In genomic region chr10:68502846-68503245, GRCh38 we compare ENCODE assay signal across 18 cellular contexts. TPM values are rescaled to one million over a fixed set of nuclear protein-coding genes. Genes with fewer than 3 reads are reported as not detected.
DNase-seq lines count a peak whose midpoint lies in the region; ATAC-seq, FAIRE-seq and TF ChIP-seq lines count a peak whose summit lies in the region.
"Had no signal": no experiment of that assay in that cellular context is flagged by ENCODE, and none has a peak within 500 bp of the region (broad histone marks: within the 10 kb centered on the region; RNA-seq: fewer than 3 reads in every experiment).

No MANE protein-coding gene starts in this region.

- no peaks in the 10 kb centered on the region for H3K9me2 ChIP-seq in OCI-LY7 (ENCODE audit: insufficient read depth, low read length)

- H3F3A ChIP-seq in smooth muscle cell (ENCODE audit: low read depth), result no peaks in the 10 kb centered on the region

- no peak overlapping the region for H3K9ac ChIP-seq in HepG2 (ENCODE audit: insufficient read depth, low read depth, low read length)
- no peak overlapping the region for H3K9ac ChIP-seq in K562 (ENCODE audit: insufficient read depth in 1 of 2, low read depth in 2 of 2, low read length in 2 of 2)
- no peak overlapping the region for H3K9ac ChIP-seq in smooth muscle cell (ENCODE audit: low read depth)
- H3K9ac ChIP-seq: BLaER1 treated with 17β-estradiol and CSF1 and Interleukin-3, amounts not matched to agents 10 nM and 100 nM had no signal

- no peak for FAIRE-seq in HepG2 (lab: Jason Lieb, UNC)
- no peak for FAIRE-seq in K562 (lab: Jason Lieb, UNC)
- FAIRE-seq: A549, D721Med, GM12891, GM19239 had no signal

- H4K20me1 ChIP-seq in HepG2 (ENCODE audit: insufficient read depth, low read length) (no peaks in the 10 kb centered on the region), K562 (replicated peaks; ENCODE audit: control insufficient read depth, insufficient read depth, low read length) (no peaks in the 10 kb centered on the region), OCI-LY7 (ENCODE audit: insufficient read depth, low read length) (no peaks in the 10 kb centered on the region), smooth muscle cell (ENCODE audit: low read depth) (no peaks in the 10 kb centered on the region)
- H4K20me1 ChIP-seq: BLaER1 treated with 17β-estradiol and CSF1 and Interleukin-3, amounts not matched to agents 10 nM and 100 nM had no signal

- H3K36me3 ChIP-seq in HepG2 (replicated peaks in 1 of 2; ENCODE audit: control insufficient read depth in 1 of 2, insufficient read depth in 2 of 2, low read length in 2 of 2) (peaks cover 3 to 28% of the 10 kb centered on the region in 2 experiments; a peak in 4 of 5 replicates), right lobe of liver (peaks cover 0 to 63% (median 16%) of the 10 kb centered on the region in 4 donors), K562 (ENCODE audit: control insufficient read depth, insufficient read depth, low read length) (peaks cover 44% of the 10 kb centered on the region), OCI-LY7 (ENCODE audit: insufficient read depth, low read length) (0 out of 2 replicates have a peak, but pooled peaks cover 7% of the 10 kb centered on the region), smooth muscle cell (ENCODE audit: low read depth) (peaks cover 7% of the 10 kb centered on the region)

- H3K27ac ChIP-seq in HepG2 (ENCODE audit: extremely low read length, insufficient read depth, low read length), result no peak overlapping the region
- H3K27ac ChIP-seq in right lobe of liver, result no peak overlapping the region
- no peak overlapping the region for H3K27ac ChIP-seq in K562 (ENCODE audit: extremely low read depth, low read depth, low read length)
- H3K27ac ChIP-seq in OCI-LY7 (ENCODE audit: low read depth, low read length, poor library complexity, severe bottlenecking), result no peak overlapping the region
- H3K27ac ChIP-seq in smooth muscle cell (ENCODE audit: low read depth), result no peak overlapping the region
- H3K27ac ChIP-seq: A549; BLaER1 treated with 17β-estradiol and CSF1 and Interleukin-3, amounts not matched to agents 10 nM and 100 nM; C4-2B had no signal

- DNase-seq in HepG2 (ENCODE audit: low spot score) (no peak), right lobe of liver (no peak), K562 (ENCODE audit: extremely low read depth in 1 of 4, low spot score in 3 of 4) (no peak), OCI-LY7 (ENCODE audit: low spot score) (no peak), smooth muscle cell (lab: John Stamatoyannopoulos, UW; ENCODE audit: unreplicated experiment) (no peak)
- DNase-seq: AML-193; Caco-2; Calu3; CD4-positive, alpha-beta T cell; CD8-positive, alpha-beta T cell; DMS79 treated with DMSO at 0.1 percent for 48 hours; GF-D8 had no signal

- H3K4me1 ChIP-seq in HepG2 (ENCODE audit: insufficient read depth, low read length) (no peaks in the 10 kb centered on the region), right lobe of liver (no peaks in the 10 kb centered on the region), K562 (replicated peaks in 1 of 2; ENCODE audit: control insufficient read depth in 2 of 2, insufficient read depth in 2 of 2, low read length in 2 of 2) (no peaks in the 10 kb centered on the region), OCI-LY7 (ENCODE audit: insufficient read depth, low read length, poor library complexity, severe bottlenecking) (no peaks in the 10 kb centered on the region), smooth muscle cell (ENCODE audit: low read depth) (no peaks in the 10 kb centered on the region)
- H3K4me1 ChIP-seq: A549; BLaER1 treated with 17β-estradiol and CSF1 and Interleukin-3, amounts not matched to agents 10 nM and 100 nM; Caco-2 had no signal

- ATAC-seq in HepG2 (no peak), right lobe of liver (no peak), K562 (no peak)
- ATAC-seq: A549; CD8-positive, alpha-beta T cell had no signal

- 96% methylated on average over 1 of the region's 1 CpG for WGBS in HepG2 (ENCODE audit: low lambda C conversion rate)
- 83% methylated on average over 1 of the region's 1 CpG for WGBS in right lobe of liver (ENCODE audit: insufficient coverage, low coverage, low lambda C conversion rate, missing lambda C conversion rate)
- 87% methylated on average over 1 of the region's 1 CpG for WGBS in K562 (ENCODE audit: insufficient coverage, low coverage, missing lambda C conversion rate)
- 92% methylated on average over 1 of the region's 1 CpG for WGBS in smooth muscle cell (ENCODE audit: low lambda C conversion rate)

- H3K4me2 ChIP-seq in HepG2 (ENCODE audit: low read depth, low read length) (no peak overlapping the region), K562 (ENCODE audit: insufficient read depth, low read length) (no peak overlapping the region), OCI-LY7 (ENCODE audit: low read length) (no peak overlapping the region), smooth muscle cell (no peak overlapping the region)
- H3K4me2 ChIP-seq: A549; BLaER1 treated with 17β-estradiol and CSF1 and Interleukin-3, amounts not matched to agents 10 nM and 100 nM had no signal

- intact Hi-C loops in HepG2 (cut with micrococcal nuclease; ENCODE audit: unreplicated experiment), result no loop called here
- intact Hi-C loops in right lobe of liver (cut with DNase I), result no loop called here
- intact Hi-C loops in K562 (cut with micrococcal nuclease), result no loop called here
- intact Hi-C loops in OCI-LY7 (cut with micrococcal nuclease; ENCODE audit: unreplicated experiment), result no loop called here

- in situ Hi-C loops in HepG2 (cut with HindIII; ENCODE audit: extremely low pct_ligation_motif_present, low pct_unique_long_range_greater_than_20kb) (no loop called here), K562 (cut with MboI) (no loop called here)

- TF ChIP-seq CTCF in HepG2 (CRISPR knock-in tag; IDR thresholded peaks at IDR 0.05) (no peak), right lobe of liver (IDR thresholded peaks at IDR 0.05) (no peak), K562 (IDR thresholded peaks at IDR 0.05 in 2 of 3, conservative IDR thresholded peaks at IDR 0.05 in 1 of 3; ENCODE audit: insufficient read depth in 2 of 3, low read depth in 1 of 3, low read length in 3 of 3) (no peak), OCI-LY7 (conservative IDR thresholded peaks at IDR 0.05; ENCODE audit: low read length) (no peak), smooth muscle cell (IDR thresholded peaks at IDR 0.05; ENCODE audit: borderline replicate concordance, insufficient read depth, poor library complexity, severe bottlenecking) (no peak)

- CTCF ChIA-PET in HepG2 (lab: Yijun Ruan, JAX; ENCODE audit: low intra/inter-chr PET ratio, low total read pairs), result no interaction called here
- CTCF ChIA-PET in K562 (lab: Yijun Ruan, JAX; ENCODE audit: low intra/inter-chr PET ratio), result no interaction called here
- CTCF ChIA-PET in OCI-LY7 (lab: Charles Lee; ENCODE audit: unreplicated experiment), result no interaction called here

- BruUV-seq in HepG2 (replicated peaks; lab: Mats Ljungman, UMichigan) (no TSS peak), K562 (replicated peaks; lab: Mats Ljungman, UMichigan) (no TSS peak), OCI-LY7 (replicated peaks; lab: Mats Ljungman, UMichigan) (no TSS peak)

- H3K9me3 ChIP-seq in HepG2 (ENCODE audit: low read length), result no peaks in the 10 kb centered on the region
- H3K9me3 ChIP-seq in right lobe of liver, result no peaks in the 10 kb centered on the region
- H3K9me3 ChIP-seq in K562 (replicated peaks; ENCODE audit: control insufficient read depth, insufficient read depth, low read depth, low read length), result no peaks in the 10 kb centered on the region
- H3K9me3 ChIP-seq in OCI-LY7 (ENCODE audit: low read length), result no peaks in the 10 kb centered on the region
- no peaks in the 10 kb centered on the region for H3K9me3 ChIP-seq in smooth muscle cell (replicated peaks; ENCODE audit: low read depth)
- H3K9me3 ChIP-seq: A549; BLaER1 treated with 17β-estradiol and CSF1 and Interleukin-3, amounts not matched to agents 10 nM and 100 nM; Caco-2 had no signal

- TF ChIP-seq POLR2A in HepG2 (IDR thresholded peaks at IDR 0.05; ENCODE audit: insufficient read depth in 1 of 2, low read depth in 2 of 2, low read length in 2 of 2) (no peak), right lobe of liver (IDR thresholded peaks at IDR 0.05) (no peak), K562 (conservative IDR thresholded peaks at IDR 0.05) (no peak)

- POLR2A ChIA-PET in HepG2 (lab: Yijun Ruan, JAX), result no interaction called here
- POLR2A ChIA-PET in K562 (lab: Yijun Ruan, JAX), result no interaction called here
- POLR2A ChIA-PET in OCI-LY7 (lab: Charles Lee), result no interaction called here

- H3K27me3 ChIP-seq in HepG2 (ENCODE audit: control insufficient read depth in 1 of 2, insufficient read depth in 2 of 2, low read length in 2 of 2), result no peaks in the 10 kb centered on the region
- H3K27me3 ChIP-seq in right lobe of liver, result no peaks in the 10 kb centered on the region
- H3K27me3 ChIP-seq in K562 (ENCODE audit: control insufficient read depth in 2 of 2, insufficient read depth in 2 of 2, low read length in 2 of 2), result no peaks in the 10 kb centered on the region
- H3K27me3 ChIP-seq in smooth muscle cell (ENCODE audit: low read depth), result no peaks in the 10 kb centered on the region
- H3K27me3 ChIP-seq: BLaER1 treated with 17β-estradiol and CSF1 and Interleukin-3, amounts not matched to agents 10 nM and 100 nM had no signal

- H3K9me1 ChIP-seq in K562 (ENCODE audit: control insufficient read depth, insufficient read depth, low read length), result no peaks in the 10 kb centered on the region

- TF ChIP-seq RAD21 in HepG2 (CRISPR knock-in tag; IDR thresholded peaks at IDR 0.05) (no peak), K562 (CRISPR knock-in tag; conservative IDR thresholded peaks at IDR 0.05 in 1 of 2, IDR thresholded peaks at IDR 0.05 in 1 of 2) (no peak)

- H3K79me2 ChIP-seq in HepG2 (ENCODE audit: insufficient read depth, low read length), result no peaks in the 10 kb centered on the region
- H3K79me2 ChIP-seq in K562 (ENCODE audit: control insufficient read depth, insufficient read depth, low read length), result no peaks in the 10 kb centered on the region
- no peaks in the 10 kb centered on the region for H3K79me2 ChIP-seq in OCI-LY7 (ENCODE audit: insufficient read depth, low read depth, low read length)
- H3K79me2 ChIP-seq in smooth muscle cell (ENCODE audit: low read depth), result no peaks in the 10 kb centered on the region

- no peak overlapping the region for H2AFZ ChIP-seq in HepG2 (ENCODE audit: low read length)
- H2AFZ ChIP-seq in K562 (ENCODE audit: low read depth, low read length), result no peak overlapping the region
- no peak overlapping the region for H2AFZ ChIP-seq in OCI-LY7 (ENCODE audit: low read length)
- no peak overlapping the region for H2AFZ ChIP-seq in smooth muscle cell (ENCODE audit: low read depth)

- no peak for TF ChIP-seq EP300 in HepG2 (IDR thresholded peaks at IDR 0.05; ENCODE audit: low read depth in 2 of 2, low read length in 2 of 2)
- no peak for TF ChIP-seq EP300 in HepG2 (CRISPR knock-in tag; IDR thresholded peaks at IDR 0.05; ENCODE audit: borderline replicate concordance)
- TF ChIP-seq EP300 in K562 (IDR thresholded peaks at IDR 0.05; ENCODE audit: low read length), result no peak

- H3K4me3 ChIP-seq in HepG2 (replicated peaks in 1 of 3; ENCODE audit: insufficient read depth in 1 of 3, low read depth in 2 of 3, low read length in 3 of 3) (no peak overlapping the region), right lobe of liver (no peak overlapping the region), K562 (no peak overlapping the region), OCI-LY7 (ENCODE audit: low read depth, low read length, poor library complexity, severe bottlenecking) (no peak overlapping the region), smooth muscle cell (no peak overlapping the region)
- H3K4me3 ChIP-seq: A549; BLaER1 treated with 17β-estradiol and CSF1 and Interleukin-3, amounts not matched to agents 10 nM and 100 nM had no signal

RNA-seq across cellular contexts. Expression of gene SLC25A16, which starts 24.5 kb away (rescaled TPM):
- total RNA-seq in HepG2 (2016; rRNA removed; fragmentation: Illumina TruSeq; extraction: Trizol) (13.9 and 15.5 TPM in 2 replicates), right lobe of liver (10 to 100 TPM; 13.9 to 36.9 (median 23.2) TPM), K562 (2014; rRNA removed) (7.5 and 9.0 TPM in 2 replicates), K562 (2014; rRNA removed; fragmentation: Illumina TruSeq; extraction: Trizol) (25.7 and 32.0 TPM in 2 replicates), K562 (2015; rRNA removed; fragmentation: Illumina TruSeq; extraction: Trizol) (16.7 and 16.8 TPM in 2 replicates), K562 (2021) (21.9 and 24.1 TPM in 2 replicates), OCI-LY7 (2022) (20.9 and 25.7 TPM in 2 replicates), smooth muscle cell (11.7 and 20.9 TPM in 2 replicates)
- 42.6 and 46.8 TPM in 2 replicates for total RNA-seq in HepG2 (2016; cell fraction: cytosol; rRNA removed; fragmentation: Illumina TruSeq; extraction: Trizol; ENCODE audit: low read depth)
- 11.2 and 13.5 TPM in 2 replicates for total RNA-seq in HepG2 (2016; cell fraction: insoluble cytoplasmic fraction; rRNA removed; fragmentation: Illumina TruSeq; extraction: Trizol)
- 15.6 and 17.9 TPM in 2 replicates for total RNA-seq in HepG2 (2016; cell fraction: membrane; rRNA removed; fragmentation: Illumina TruSeq; extraction: Trizol)
- 17.7 and 19.1 TPM in 2 replicates for total RNA-seq in HepG2 (2016; cell fraction: nucleus; rRNA removed; fragmentation: Illumina TruSeq; extraction: Trizol)
- polyA plus RNA-seq in HepG2 (2011; rRNA removed) (7.8 and 9.9 TPM in 2 replicates), K562 (2011; rRNA removed) (26.0 and 28.5 TPM in 2 replicates), K562 (2014; fragmentation: Illumina TruSeq; extraction: Trizol) (9.6 and 12.0 TPM in 2 replicates), K562 (2014; fragmentation: Nextera tagmentation; extraction: Ambion mirVana) (1 to 10 TPM; 2.7 to 5.1 TPM), K562 (2014; rRNA removed) (20.0 and 24.6 TPM in 2 replicates), smooth muscle cell (5.3 and 6.9 TPM in 2 replicates)
- polyA plus RNA-seq in HepG2 (2011; cell fraction: cytosol; rRNA removed), result 2.4 and 3.5 TPM in 2 replicates
- 11.1 and 15.8 TPM in 2 replicates for polyA plus RNA-seq in HepG2 (2011; cell fraction: nucleus; rRNA removed)
- 5.6 and 8.4 TPM in 2 replicates for polyA plus RNA-seq in HepG2 (2012)
- 4.3 and 4.4 TPM in 2 replicates for polyA plus RNA-seq in HepG2 (2016; cell fraction: cytosol; fragmentation: Illumina TruSeq; extraction: Trizol; ENCODE audit: low read depth)
- 8.9 and 9.4 TPM in 2 replicates for polyA plus RNA-seq in HepG2 (2016; cell fraction: insoluble cytoplasmic fraction; fragmentation: Illumina TruSeq; extraction: Trizol; ENCODE audit: low read depth)
- 7.3 TPM in 2 replicates for polyA plus RNA-seq in HepG2 (2016; cell fraction: membrane; fragmentation: Illumina TruSeq; extraction: Trizol; ENCODE audit: low read depth)
- 35.4 and 42.3 TPM in 2 replicates for polyA plus RNA-seq in HepG2 (2016; cell fraction: nucleus; fragmentation: Illumina TruSeq; extraction: Trizol; ENCODE audit: insufficient read depth, low read depth)
- polyA minus RNA-seq in HepG2 (2011; rRNA and poly(A)+ RNA removed; ENCODE audit: low replicate concordance), result 12.3 and 16.9 TPM in 2 replicates
- polyA minus RNA-seq in HepG2 (2011; cell fraction: cytosol; rRNA and poly(A)+ RNA removed), result 6.4 and 9.0 TPM in 2 replicates
- 9.4 and 17.0 TPM in 2 replicates for polyA minus RNA-seq in HepG2 (2011; cell fraction: nucleus; rRNA and poly(A)+ RNA removed)
- total RNA-seq in K562 (2011; cell fraction: chromatin; rRNA removed; ENCODE audit: low replicate concordance), result 154 and 293 TPM in 2 replicates
- 80.4 and 84.5 TPM in 2 replicates for total RNA-seq in K562 (2011; cell fraction: nucleolus; rRNA removed)
- total RNA-seq in K562 (2011; cell fraction: nucleoplasm; rRNA removed), result 109 and 132 TPM in 2 replicates
- polyA plus RNA-seq in K562 (2011; cell fraction: cytosol; rRNA removed), result 6.3 and 11.1 TPM in 2 replicates
- polyA plus RNA-seq in K562 (2011; cell fraction: nucleus; rRNA removed), result 49.8 and 58.5 TPM in 2 replicates
- polyA plus RNA-seq in K562 (2012), result 6.7 and 9.8 TPM in 2 replicates
- 36.2 and 41.9 TPM in 2 replicates for polyA minus RNA-seq in K562 (2011; rRNA and poly(A)+ RNA removed)
- 22.1 and 26.7 TPM in 2 replicates for polyA minus RNA-seq in K562 (2011; cell fraction: cytosol; rRNA and poly(A)+ RNA removed)
- 18.6 and 24.5 TPM in 2 replicates for polyA minus RNA-seq in K562 (2011; cell fraction: nucleus; rRNA and poly(A)+ RNA removed)
- 7.1 and 15.4 TPM in 2 replicates for total RNA-seq in OCI-LY7 (2014; rRNA removed; shearing (Covaris generic))

RNA-seq across cellular contexts. Expression of gene DNA2, which starts 31.1 kb away (rescaled TPM):
- total RNA-seq in HepG2 (2016; rRNA removed; fragmentation: Illumina TruSeq; extraction: Trizol), result 27.3 and 34.6 TPM in 2 replicates
- 48.8 and 50.9 TPM in 2 replicates for total RNA-seq in HepG2 (2016; cell fraction: cytosol; rRNA removed; fragmentation: Illumina TruSeq; extraction: Trizol; ENCODE audit: low read depth)
- total RNA-seq in HepG2 (2016; cell fraction: insoluble cytoplasmic fraction; rRNA removed; fragmentation: Illumina TruSeq; extraction: Trizol), result 24.8 and 29.9 TPM in 2 replicates
- total RNA-seq in HepG2 (2016; cell fraction: membrane; rRNA removed; fragmentation: Illumina TruSeq; extraction: Trizol), result 23.3 and 30.7 TPM in 2 replicates
- total RNA-seq in HepG2 (2016; cell fraction: nucleus; rRNA removed; fragmentation: Illumina TruSeq; extraction: Trizol), result 26.5 and 27.7 TPM in 2 replicates
- polyA plus RNA-seq in HepG2 (2011; rRNA removed), result 3.3 and 4.8 TPM in 2 replicates
- 1.5 and 2.0 TPM in 2 replicates for polyA plus RNA-seq in HepG2 (2011; cell fraction: cytosol; rRNA removed)
- 4.2 and 6.5 TPM in 2 replicates for polyA plus RNA-seq in HepG2 (2011; cell fraction: nucleus; rRNA removed)
- polyA plus RNA-seq in HepG2 (2012), result 2.7 and 5.2 TPM in 2 replicates
- polyA plus RNA-seq in HepG2 (2016; cell fraction: cytosol; fragmentation: Illumina TruSeq; extraction: Trizol; ENCODE audit: low read depth), result 0.80 and 1.0 TPM in 2 replicates
- 17.5 and 17.6 TPM in 2 replicates for polyA plus RNA-seq in HepG2 (2016; cell fraction: insoluble cytoplasmic fraction; fragmentation: Illumina TruSeq; extraction: Trizol; ENCODE audit: low read depth)
- polyA plus RNA-seq in HepG2 (2016; cell fraction: membrane; fragmentation: Illumina TruSeq; extraction: Trizol; ENCODE audit: low read depth), result 1.9 and 3.0 TPM in 2 replicates
- polyA plus RNA-seq in HepG2 (2016; cell fraction: nucleus; fragmentation: Illumina TruSeq; extraction: Trizol; ENCODE audit: insufficient read depth, low read depth), result 24.2 and 24.3 TPM in 2 replicates
- 1.7 and 3.5 TPM in 2 replicates for polyA minus RNA-seq in HepG2 (2011; rRNA and poly(A)+ RNA removed; ENCODE audit: low replicate concordance)
- 3.5 and 4.4 TPM in 2 replicates for polyA minus RNA-seq in HepG2 (2011; cell fraction: cytosol; rRNA and poly(A)+ RNA removed)
- polyA minus RNA-seq in HepG2 (2011; cell fraction: nucleus; rRNA and poly(A)+ RNA removed), result 13.1 and 13.6 TPM in 2 replicates
- total RNA-seq in right lobe of liver, result 10 to 100 TPM in 1 of 6 experiments, 1 to 10 TPM in 5; 2.6 to 18.9 (median 3.8) TPM
- 50.5 and 236 TPM in 2 replicates for total RNA-seq in K562 (2011; cell fraction: chromatin; rRNA removed; ENCODE audit: low replicate concordance)
- total RNA-seq in K562 (2011; cell fraction: nucleolus; rRNA removed), result 26.7 and 32.4 TPM in 2 replicates
- 64.3 and 73.3 TPM in 2 replicates for total RNA-seq in K562 (2011; cell fraction: nucleoplasm; rRNA removed)
- total RNA-seq in K562 (2014; rRNA removed), result 24.6 and 35.1 TPM in 2 replicates
- 51.4 and 59.2 TPM in 2 replicates for total RNA-seq in K562 (2014; rRNA removed; fragmentation: Illumina TruSeq; extraction: Trizol)
- total RNA-seq in K562 (2015; rRNA removed; fragmentation: Illumina TruSeq; extraction: Trizol), result 47.4 and 50.5 TPM in 2 replicates
- total RNA-seq in K562 (2021), result 45.8 and 47.7 TPM in 2 replicates
- 31.8 and 43.5 TPM in 2 replicates for polyA plus RNA-seq in K562 (2011; rRNA removed)
- 4.9 and 16.6 TPM in 2 replicates for polyA plus RNA-seq in K562 (2011; cell fraction: cytosol; rRNA removed)
- polyA plus RNA-seq in K562 (2011; cell fraction: nucleus; rRNA removed), result 22.2 and 33.6 TPM in 2 replicates
- polyA plus RNA-seq in K562 (2012), result 20.1 and 20.6 TPM in 2 replicates
- 38.3 and 40.8 TPM in 2 replicates for polyA plus RNA-seq in K562 (2014; fragmentation: Illumina TruSeq; extraction: Trizol)
- 10 to 100 TPM; 24.7 to 32.7 TPM for polyA plus RNA-seq in K562 (2014; fragmentation: Nextera tagmentation; extraction: Ambion mirVana)
- 31.4 and 35.1 TPM in 2 replicates for polyA plus RNA-seq in K562 (2014; rRNA removed)
- 57.9 and 74.1 TPM in 2 replicates for polyA minus RNA-seq in K562 (2011; rRNA and poly(A)+ RNA removed)
- 21.9 and 24.0 TPM in 2 replicates for polyA minus RNA-seq in K562 (2011; cell fraction: cytosol; rRNA and poly(A)+ RNA removed)
- 18.6 and 35.5 TPM in 2 replicates for polyA minus RNA-seq in K562 (2011; cell fraction: nucleus; rRNA and poly(A)+ RNA removed)
- 35.9 and 42.1 TPM in 2 replicates for total RNA-seq in OCI-LY7 (2014; rRNA removed; shearing (Covaris generic))
- 51.2 and 60.7 TPM in 2 replicates for total RNA-seq in OCI-LY7 (2022)
- 5.7 and 13.8 TPM in 2 replicates for total RNA-seq in smooth muscle cell
- polyA plus RNA-seq in smooth muscle cell, result 2.1 and 2.9 TPM in 2 replicates

RNA-seq across cellular contexts. Expression of gene TET1, which starts 57.3 kb away (rescaled TPM):
- total RNA-seq in HepG2 (2016; rRNA removed; fragmentation: Illumina TruSeq; extraction: Trizol), result 7.3 and 10.6 TPM in 2 replicates
- total RNA-seq in HepG2 (2016; cell fraction: cytosol; rRNA removed; fragmentation: Illumina TruSeq; extraction: Trizol; ENCODE audit: low read depth), result 3.8 and 4.4 TPM in 2 replicates
- 7.1 and 9.6 TPM in 2 replicates for total RNA-seq in HepG2 (2016; cell fraction: insoluble cytoplasmic fraction; rRNA removed; fragmentation: Illumina TruSeq; extraction: Trizol)
- 8.1 and 9.5 TPM in 2 replicates for total RNA-seq in HepG2 (2016; cell fraction: membrane; rRNA removed; fragmentation: Illumina TruSeq; extraction: Trizol)
- total RNA-seq in HepG2 (2016; cell fraction: nucleus; rRNA removed; fragmentation: Illumina TruSeq; extraction: Trizol), result 9.9 and 12.1 TPM in 2 replicates
- 4.7 and 6.9 TPM in 2 replicates for polyA plus RNA-seq in HepG2 (2011; rRNA removed)
- polyA plus RNA-seq in HepG2 (2011; cell fraction: cytosol; rRNA removed), result 2.9 and 3.5 TPM in 2 replicates
- 4.1 and 4.6 TPM in 2 replicates for polyA plus RNA-seq in HepG2 (2011; cell fraction: nucleus; rRNA removed)
- polyA plus RNA-seq in HepG2 (2012), result 4.5 and 7.0 TPM in 2 replicates
- 0.29 and 0.33 TPM in 2 replicates for polyA plus RNA-seq in HepG2 (2016; cell fraction: cytosol; fragmentation: Illumina TruSeq; extraction: Trizol; ENCODE audit: low read depth)
- 6.2 and 6.4 TPM in 2 replicates for polyA plus RNA-seq in HepG2 (2016; cell fraction: insoluble cytoplasmic fraction; fragmentation: Illumina TruSeq; extraction: Trizol; ENCODE audit: low read depth)
- polyA plus RNA-seq in HepG2 (2016; cell fraction: membrane; fragmentation: Illumina TruSeq; extraction: Trizol; ENCODE audit: low read depth), result 1.1 and 1.2 TPM in 2 replicates
- 5.5 and 5.9 TPM in 2 replicates for polyA plus RNA-seq in HepG2 (2016; cell fraction: nucleus; fragmentation: Illumina TruSeq; extraction: Trizol; ENCODE audit: insufficient read depth, low read depth)
- polyA minus RNA-seq in HepG2 (2011; rRNA and poly(A)+ RNA removed; ENCODE audit: low replicate concordance), result 0.07 and 21.8 TPM in 2 replicates
- 18.3 and 21.8 TPM in 2 replicates for polyA minus RNA-seq in HepG2 (2011; cell fraction: cytosol; rRNA and poly(A)+ RNA removed)
- 44.1 and 46.4 TPM in 2 replicates for polyA minus RNA-seq in HepG2 (2011; cell fraction: nucleus; rRNA and poly(A)+ RNA removed)
- under 1 TPM; 0.62 to 0.86 (median 0.67) TPM for total RNA-seq in right lobe of liver
- total RNA-seq in K562 (2011; cell fraction: chromatin; rRNA removed; ENCODE audit: low replicate concordance), result 44.0 and 102 TPM in 2 replicates
- total RNA-seq in K562 (2011; cell fraction: nucleolus; rRNA removed), result 30.5 and 40.3 TPM in 2 replicates
- 50.2 and 57.9 TPM in 2 replicates for total RNA-seq in K562 (2011; cell fraction: nucleoplasm; rRNA removed)
- 9.2 and 11.9 TPM in 2 replicates for total RNA-seq in K562 (2014; rRNA removed)
- 21.0 and 22.2 TPM in 2 replicates for total RNA-seq in K562 (2014; rRNA removed; fragmentation: Illumina TruSeq; extraction: Trizol)
- 18.0 and 18.7 TPM in 2 replicates for total RNA-seq in K562 (2015; rRNA removed; fragmentation: Illumina TruSeq; extraction: Trizol)
- 20.6 and 21.3 TPM in 2 replicates for total RNA-seq in K562 (2021)
- 11.6 and 18.9 TPM in 2 replicates for polyA plus RNA-seq in K562 (2011; rRNA removed)
- 4.0 and 9.4 TPM in 2 replicates for polyA plus RNA-seq in K562 (2011; cell fraction: cytosol; rRNA removed)
- 10.7 and 16.7 TPM in 2 replicates for polyA plus RNA-seq in K562 (2011; cell fraction: nucleus; rRNA removed)
- polyA plus RNA-seq in K562 (2012), result 6.8 and 8.1 TPM in 2 replicates
- 12.6 and 16.8 TPM in 2 replicates for polyA plus RNA-seq in K562 (2014; fragmentation: Illumina TruSeq; extraction: Trizol)
- 1 to 10 TPM; 2.6 to 3.6 TPM for polyA plus RNA-seq in K562 (2014; fragmentation: Nextera tagmentation; extraction: Ambion mirVana)
- 5.4 and 5.9 TPM in 2 replicates for polyA plus RNA-seq in K562 (2014; rRNA removed)
- polyA minus RNA-seq in K562 (2011; rRNA and poly(A)+ RNA removed), result 45.0 and 86.3 TPM in 2 replicates
- polyA minus RNA-seq in K562 (2011; cell fraction: cytosol; rRNA and poly(A)+ RNA removed), result 25.9 and 31.1 TPM in 2 replicates
- polyA minus RNA-seq in K562 (2011; cell fraction: nucleus; rRNA and poly(A)+ RNA removed), result 18.4 and 50.4 TPM in 2 replicates
- 3.0 and 3.3 TPM in 2 replicates for total RNA-seq in OCI-LY7 (2014; rRNA removed; shearing (Covaris generic))
- total RNA-seq in OCI-LY7 (2022), result 3.4 and 3.8 TPM in 2 replicates
- total RNA-seq in smooth muscle cell, result 15.3 and 19.1 TPM in 2 replicates
- 2.1 and 2.5 TPM in 2 replicates for polyA plus RNA-seq in smooth muscle cell

Comparison
In these comparisons a context has a peak if more than half of its experiments do, and no peak if none do; other contexts are left out.
1. Of the 241 proteins assayed by ChIP-seq in both HepG2 and K562: peak only in HepG2: none; only in K562: none; in both: HNRNPK, PCBP1 and PCBP2; in neither: 237; mixed calls (peak in some experiments, not most) for 1.